Comparison of ENCODE assay signal across 1 cellular context in genomic region chr18:51234117-51235010, GRCh38.
TF ChIP-seq lines count a peak whose summit lies in the region.

No MANE protein-coding gene starts in this region.

TF ChIP-seq in GM12878, 131 proteins besides CTCF, POLR2A, EP300 and RAD21 (continued from another document):
- TF ChIP-seq ZBTB11 (CRISPR knock-in tag; IDR thresholded peaks at IDR 0.05) (no peak), RBBP5 (conservative IDR thresholded peaks at IDR 0.05) (no peak), IKZF1 (conservative IDR thresholded peaks at IDR 0.05) (no peak)
TF ChIP-seq in GM12878: peak in this region for 0.
